ENCODE assay signal across 29 cellular contexts in genomic region chr12:2375871-2376270, GRCh38.
"Had no signal": no experiment of that assay in that cellular context is flagged by ENCODE, and none has a peak within 500 bp of the region (broad histone marks: within the 10 kb centered on the region; RNA-seq: fewer than 3 reads in every experiment).

No MANE protein-coding gene starts in this region.

- H3K27me3 ChIP-seq: ascending aorta, body of pancreas, Peyer's patch, SJSA1 had no signal

- H3K4me3 ChIP-seq: ascending aorta, body of pancreas, Peyer's patch, SJSA1 had no signal

- H3K4me2 ChIP-seq: KMS-11 had no signal

- H3K9me3 Mint-ChIP-seq: activated naive CD4-positive, alpha-beta T cell treated with anti-CD3 and anti-CD28 coated beads, Interleukin-2, amount 50 U/mL, for 72 hours; activated naive CD8-positive, alpha-beta T cell treated with anti-CD3 and anti-CD28 coated beads, Interleukin-2, amount 50 U/mL, for 24 hours; WTC11 had no signal

- H3K36me3 ChIP-seq: ascending aorta, Peyer's patch, SJSA1 had no signal

- DNase-seq: activated CD4-positive, alpha-beta T cell treated with anti-CD3 and anti-CD28 coated beads for 48 hours; activated CD4-positive, alpha-beta T cell treated with anti-CD3 and anti-CD28 coated beads, Interleukin-2, amount 50 U/mL, for 4 hours; activated CD4-positive, CD25-positive, alpha-beta regulatory T cell treated with anti-CD3 and anti-CD28 coated beads, Interleukin-2, amount 50 U/mL, for 72 hours; activated CD8-positive, alpha-beta memory T cell treated with anti-CD3 and anti-CD28 coated beads, Interleukin-2, amount 50 U/mL, for 48 hours; activated CD8-positive, alpha-beta T cell treated with anti-CD3 and anti-CD28 coated beads, Interleukin-2, amount 10 ng/mL, durations not matched to agents 7 days and 5 days; activated naive CD4-positive, alpha-beta T cell treated with Interleukin-2 at 50 U/mL for 16 hours; activated naive CD8-positive, alpha-beta T cell treated with anti-CD3 and anti-CD28 coated beads, Interleukin-2, amount 50 U/mL, for 24 hours; activated T-cell treated with anti-CD3 and anti-CD28 coated beads, Interleukin-2, amount 50 U/mL, for 1 hour; amniotic stem cell; body of pancreas; MM.1S; NCI-H1105; NCI-H1436; NCI-H1694 treated with DMSO at 0.1 percent for 48 hours; NCI-H2029 treated with DMSO at 0.1 percent for 48 hours; NCI-H345; NCI-H510A treated with DMSO at 0.1 percent for 48 hours; Peyer's patch; SHP77; SW 1271; T-helper 17 cell; T-helper 9 cell had no signal

- H3K4me1 ChIP-seq: body of pancreas, Peyer's patch had no signal

- H3K36me3 Mint-ChIP-seq: activated naive CD4-positive, alpha-beta T cell treated with anti-CD3 and anti-CD28 coated beads, Interleukin-2, amount 50 U/mL, for 72 hours; WTC11 had no signal

- H3K27ac Mint-ChIP-seq: activated CD8-positive, alpha-beta T cell treated with anti-CD3 and anti-CD28 coated beads, Interleukin-2, amount 10 ng/mL, durations not matched to agents 7 days and 5 days; activated naive CD4-positive, alpha-beta T cell treated with anti-CD3 and anti-CD28 coated beads, Interleukin-2, amount 50 U/mL, for 72 hours; activated naive CD8-positive, alpha-beta T cell treated with anti-CD3 and anti-CD28 coated beads, Interleukin-2, amount 50 U/mL, for 24 hours; T-helper 17 cell; WTC11 had no signal

- ATAC-seq: activated CD8-positive, alpha-beta T cell treated with anti-CD3 and anti-CD28 coated beads, Interleukin-2, amount 10 ng/mL, durations not matched to agents 7 days and 5 days; activated naive CD4-positive, alpha-beta T cell treated with anti-CD3 and anti-CD28 coated beads, Interleukin-2, amount 50 U/mL, for 72 hours; activated naive CD8-positive, alpha-beta T cell treated with anti-CD3 and anti-CD28 coated beads, Interleukin-2, amount 50 U/mL, for 24 hours; body of pancreas; SK-N-SH treated with all-trans-retinoic acid at 6 μM for 48 hours; T-helper 17 cell had no signal

- H3K27ac ChIP-seq: ascending aorta, body of pancreas, Peyer's patch, RWPE1, SJSA1 had no signal

- H3K4me3 Mint-ChIP-seq: activated CD8-positive, alpha-beta T cell treated with anti-CD3 and anti-CD28 coated beads, Interleukin-2, amount 10 ng/mL, durations not matched to agents 7 days and 5 days; activated naive CD8-positive, alpha-beta T cell treated with anti-CD3 and anti-CD28 coated beads, Interleukin-2, amount 50 U/mL, for 24 hours; T-helper 17 cell; WTC11 had no signal

- H3K27me3 Mint-ChIP-seq: activated naive CD8-positive, alpha-beta T cell treated with anti-CD3 and anti-CD28 coated beads, Interleukin-2, amount 50 U/mL, for 24 hours had no signal

- H3K9ac ChIP-seq: KMS-11 had no signal

- H3K9me3 ChIP-seq: ascending aorta, body of pancreas, Peyer's patch, SJSA1 had no signal
